Comparison of ENCODE assay signal across 14 cellular contexts in genomic region chr6:151661928-151662327, GRCh38.
A peak's percentile ranks its signal among the peaks of the same experiment; 100 is the strongest.
DNase-seq lines count a peak whose midpoint lies in the region; ATAC-seq, FAIRE-seq and TF ChIP-seq lines count a peak whose summit lies in the region.
"Had no signal": no experiment of that assay in that cellular context is flagged by ENCODE, and none has a peak within 500 bp of the region (broad histone marks: within the 10 kb centered on the region; RNA-seq: fewer than 3 reads in every experiment).

No MANE protein-coding gene starts in this region.

- H3K27me3 ChIP-seq in H7 (ENCODE audit: control insufficient read depth, insufficient read depth, low read length) (no peaks in the 10 kb centered on the region), Panc1 (ENCODE audit: control insufficient read depth, insufficient read depth, low read length) (peaks cover 6% of the 10 kb centered on the region), hepatocyte (no peaks in the 10 kb centered on the region)
- H3K27me3 ChIP-seq: BLaER1 treated with 17β-estradiol and CSF1 and Interleukin-3, amounts not matched to agents 10 nM and 100 nM; esophagus muscularis mucosa had no signal

- H3K9me3 ChIP-seq in Panc1 (ENCODE audit: control insufficient read depth, insufficient read depth, low read depth, low read length) (no peaks in the 10 kb centered on the region), hepatocyte (ENCODE audit: low read depth) (no peaks in the 10 kb centered on the region)
- H3K9me3 ChIP-seq: esophagus muscularis mucosa had no signal

- no peak overlapping the region for H3K27ac ChIP-seq in Panc1 (ENCODE audit: low read length)
- H3K27ac ChIP-seq in hepatocyte, result peak overlapping the region; percentile 87
- H3K27ac ChIP-seq: BLaER1 treated with 17β-estradiol and CSF1 and Interleukin-3, amounts not matched to agents 10 nM and 100 nM; esophagus muscularis mucosa had no signal

- in situ Hi-C loops in Panc1 (cut with HindIII; ENCODE audit: low pct_unique_long_range_greater_than_20kb, low sequenced_read_pairs), result no loop called here

- H3K9me2 ChIP-seq in hepatocyte (replicated peaks; ENCODE audit: insufficient read depth), result no peaks in the 10 kb centered on the region

- no peaks in the 10 kb centered on the region for H3K79me2 ChIP-seq in hepatocyte

- no peaks in the 10 kb centered on the region for H3K9me3 Mint-ChIP-seq in activated T-helper 17 cell treated with anti-CD3 and anti-CD28 coated beads, Interleukin-2, amount 50 U/mL, for 72 hours
- H3K9me3 Mint-ChIP-seq: central memory CD8-positive, alpha-beta T cell; stimulated activated naive CD8-positive, alpha-beta T cell treated with anti-CD3 and anti-CD28 coated beads, Interleukin-15, Interleukin-2, amounts not matched to agents 100 ng/mL and 50 ng/mL, for 24 hours had no signal

- H3K36me3 ChIP-seq in H7 (replicated peaks; ENCODE audit: control insufficient read depth, insufficient read depth, low read length), result no peaks in the 10 kb centered on the region
- no peaks in the 10 kb centered on the region for H3K36me3 ChIP-seq in Panc1 (ENCODE audit: control insufficient read depth, insufficient read depth, low read length)
- no peaks in the 10 kb centered on the region for H3K36me3 ChIP-seq in hepatocyte (replicated peaks; ENCODE audit: insufficient read depth, low read depth)
- H3K36me3 ChIP-seq: BLaER1 treated with 17β-estradiol and CSF1 and Interleukin-3, amounts not matched to agents 10 nM and 100 nM; esophagus muscularis mucosa had no signal

- no TSS peak for BruUV-seq in Panc1 (replicated peaks; lab: Mats Ljungman, UMichigan)

- intact Hi-C loops in Panc1 (cut with micrococcal nuclease; ENCODE audit: unreplicated experiment), result no loop called here

- DNase-seq in D721Med (ENCODE audit: insufficient read length, low spot score) (no peak), H7 (peak; percentile 52), Panc1 (ENCODE audit: low read depth, low spot score) (no peak), hepatocyte (ENCODE audit: low spot score) (no peak), NCI-H1048 (lab: John Stamatoyannopoulos, UW) (no peak)
- DNase-seq: NCI-H1930, retina had no signal

- no peaks in the 10 kb centered on the region for H3K4me1 Mint-ChIP-seq in activated T-helper 17 cell treated with anti-CD3 and anti-CD28 coated beads, Interleukin-2, amount 50 U/mL, for 72 hours
- H3K4me1 Mint-ChIP-seq: central memory CD8-positive, alpha-beta T cell had no signal

- H3K4me1 ChIP-seq in Panc1 (ENCODE audit: control insufficient read depth, insufficient read depth, low read length) (no peaks in the 10 kb centered on the region), hepatocyte (ENCODE audit: insufficient read depth) (peaks cover 12% of the 10 kb centered on the region)
- H3K4me1 ChIP-seq: BLaER1 treated with 17β-estradiol and CSF1 and Interleukin-3, amounts not matched to agents 10 nM and 100 nM; esophagus muscularis mucosa had no signal

- no peak overlapping the region for H3K4me3 ChIP-seq in H7 (ENCODE audit: insufficient read depth, low read depth, low read length)
- no peak overlapping the region for H3K4me3 ChIP-seq in Panc1 (ENCODE audit: low read depth in 2 of 2, low read length in 2 of 2)
- H3K4me3 ChIP-seq in hepatocyte, result no peak overlapping the region
- H3K4me3 ChIP-seq: BLaER1 treated with 17β-estradiol and CSF1 and Interleukin-3, amounts not matched to agents 10 nM and 100 nM; esophagus muscularis mucosa had no signal

- TF ChIP-seq CTCF in D721Med (IDR thresholded peaks at IDR 0.05; ENCODE audit: insufficient read depth, missing control alignments) (peak; percentile 5), Panc1 (IDR thresholded peaks at IDR 0.05) (peak; percentile 37), hepatocyte (IDR thresholded peaks at IDR 0.05; ENCODE audit: poor library complexity) (no peak)

- H3K27me3 Mint-ChIP-seq in activated T-helper 17 cell treated with anti-CD3 and anti-CD28 coated beads, Interleukin-2, amount 50 U/mL, for 72 hours, result peaks cover 21% of the 10 kb centered on the region

- POLR2A ChIA-PET in Panc1 (lab: Charles Lee), result no interaction called here

- FAIRE-seq in D721Med (lab: Jason Lieb, UNC), result no peak

- ATAC-seq in Panc1 (no peak), GM19324 (IDR thresholded peaks at IDR 0.05; ENCODE audit: low FRiP score, unreplicated experiment) (no peak), GM18909 (IDR thresholded peaks at IDR 0.05; ENCODE audit: poor library complexity, unreplicated experiment) (no peak)
- no peak for ATAC-seq in activated T-helper 17 cell treated with anti-CD3 and anti-CD28 coated beads, Interleukin-2, amount 50 U/mL, for 72 hours (replicated peaks)

- H4K20me1 ChIP-seq in hepatocyte (ENCODE audit: insufficient read depth, poor library complexity, severe bottlenecking), result no peaks in the 10 kb centered on the region
- H4K20me1 ChIP-seq: BLaER1 treated with 17β-estradiol and CSF1 and Interleukin-3, amounts not matched to agents 10 nM and 100 nM had no signal

- H2AFZ ChIP-seq in hepatocyte, result no peak overlapping the region

- H3K4me2 ChIP-seq in hepatocyte, result peak overlapping the region; percentile 58
- H3K4me2 ChIP-seq: BLaER1 treated with 17β-estradiol and CSF1 and Interleukin-3, amounts not matched to agents 10 nM and 100 nM had no signal

- whole genome bisulfite sequencing in hepatocyte (ENCODE audit: low lambda C conversion rate, missing lambda C conversion rate), result 50% methylated on average over 4 of the region's 4 CpGs

- no peak overlapping the region for H3K4me3 Mint-ChIP-seq in activated T-helper 17 cell treated with anti-CD3 and anti-CD28 coated beads, Interleukin-2, amount 50 U/mL, for 72 hours
- H3K4me3 Mint-ChIP-seq: central memory CD8-positive, alpha-beta T cell; stimulated activated naive CD8-positive, alpha-beta T cell treated with anti-CD3 and anti-CD28 coated beads, Interleukin-15, Interleukin-2, amounts not matched to agents 100 ng/mL and 50 ng/mL, for 24 hours had no signal

- CTCF ChIA-PET in Panc1 (lab: Charles Lee), result no interaction called here

- H3K36me3 Mint-ChIP-seq in activated T-helper 17 cell treated with anti-CD3 and anti-CD28 coated beads, Interleukin-2, amount 50 U/mL, for 72 hours (ENCODE audit: low read depth), result no peaks in the 10 kb centered on the region

- H3K27ac Mint-ChIP-seq in activated T-helper 17 cell treated with anti-CD3 and anti-CD28 coated beads, Interleukin-2, amount 50 U/mL, for 72 hours, result no peak overlapping the region
- H3K27ac Mint-ChIP-seq: stimulated activated naive CD8-positive, alpha-beta T cell treated with anti-CD3 and anti-CD28 coated beads, Interleukin-15, Interleukin-2, amounts not matched to agents 100 ng/mL and 50 ng/mL, for 24 hours had no signal
